In the genomic region with DNA sequence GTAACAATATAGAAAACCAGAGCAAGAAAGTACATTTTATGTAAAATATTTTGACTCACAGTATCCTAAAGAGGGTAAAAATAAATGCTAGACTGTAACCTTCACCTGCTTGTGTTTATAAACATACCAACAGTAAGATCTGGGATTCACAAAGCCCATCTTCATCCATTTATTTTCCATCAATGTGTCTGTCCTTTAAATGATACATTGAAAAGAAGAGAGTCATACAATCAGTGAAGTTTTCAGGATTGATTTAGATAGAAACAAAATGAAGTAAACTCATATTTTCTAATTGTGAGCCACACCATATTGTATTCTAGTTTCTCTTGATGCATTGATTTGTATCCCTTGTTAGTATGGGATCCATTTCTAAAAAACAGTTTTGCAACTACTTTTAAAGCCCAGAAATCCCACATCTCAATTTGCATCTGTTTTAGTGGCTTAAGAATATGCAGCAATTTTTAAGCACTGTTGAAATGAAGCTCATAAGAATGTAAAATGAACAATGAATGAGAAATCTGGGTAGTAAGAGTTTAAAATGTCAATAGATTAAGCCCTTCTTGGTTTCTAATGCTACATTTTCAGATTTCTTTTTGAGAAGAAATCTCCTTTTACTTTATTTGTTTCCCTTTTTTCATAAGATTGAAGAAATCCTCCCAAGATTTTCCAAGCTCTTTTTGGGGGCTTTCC, we compare ENCODE assay signal across 24 cellular contexts.
"Had no signal": no experiment of that assay in that cellular context is flagged by ENCODE, and none has a peak within 500 bp of the region (broad histone marks: within the 10 kb centered on the region; RNA-seq: fewer than 3 reads in every experiment).

No MANE protein-coding gene starts in this region.

- H3K9me3 ChIP-seq: left ventricle myocardium inferior, mucosa of descending colon, ovary, right atrium auricular region, right lobe of liver, tibial nerve, uterus had no signal

- H3K36me3 ChIP-seq: left ventricle myocardium inferior, ovary, right atrium auricular region, right lobe of liver, tibial nerve, uterus had no signal

- H3K4me1 ChIP-seq: left ventricle myocardium inferior, right atrium auricular region, right lobe of liver, tibial nerve, uterus had no signal

- H3K4me1 Mint-ChIP-seq: naive thymus-derived CD4-positive, alpha-beta T cell; stimulated activated memory B cell treated with anti-CD40 and anti-IgM and Interleukin-4, amounts not matched to agents 10 μg/mL and 1 μg/mL and 100 μg/mL, for 72 hours; stimulated activated naive CD8-positive, alpha-beta T cell treated with anti-CD3 and anti-CD28 coated beads, Interleukin-15, amount 100 ng/mL, for 72 hours had no signal

- DNase-seq: islet precursor cell; left ventricle myocardium inferior; midbrain; mucosa of descending colon; naive thymus-derived CD4-positive, alpha-beta T cell; ovary; right lobe of liver; stimulated activated CD4-positive, alpha-beta T cell treated with anti-CD3 and anti-CD28 coated beads, Interleukin-1b, Interleukin-23, amount 100 ng/mL, for 48 hours; stimulated activated CD4-positive, alpha-beta T cell treated with anti-CD3 and anti-CD28 coated beads, Interleukin-2, amount 100 ng/mL, for 48 hours; stimulated activated CD4-positive, alpha-beta T cell treated with anti-CD3 and anti-CD28 coated beads, Interleukin-4, amount 100 ng/mL, for 4 hours; stimulated activated CD8-positive, alpha-beta memory T cell treated with anti-CD3 and anti-CD28 coated beads, Interleukin-4, amount 100 ng/mL, for 48 hours; stimulated activated naive CD4-positive, alpha-beta T cell treated with Interleukin-2 at 50 U/mL for 16 hours; stimulated activated naive CD8-positive, alpha-beta T cell treated with anti-CD3 and anti-CD28 coated beads, Interleukin-15, amount 100 ng/mL, for 72 hours; substantia nigra; uterus had no signal

- H3K36me3 Mint-ChIP-seq: naive thymus-derived CD4-positive, alpha-beta T cell; stimulated activated memory B cell treated with anti-CD40 and anti-IgM and Interleukin-4, amounts not matched to agents 10 μg/mL and 1 μg/mL and 100 μg/mL, for 72 hours; type B pancreatic cell had no signal

- H3K4me3 ChIP-seq: hepatocyte, left ventricle myocardium inferior, lung, mucosa of descending colon, ovary, right atrium auricular region, right lobe of liver, smooth muscle cell, tibial nerve, uterus had no signal

- H3K27ac Mint-ChIP-seq: naive thymus-derived CD4-positive, alpha-beta T cell; natural killer cell treated with Interleukin-12 subunit alpha and Interleukin-12 subunit beta and Interleukin-15 and Interleukin-18, amount 100 ng/mL, for 72 hours; progenitor cell of endocrine pancreas; stimulated activated memory B cell treated with anti-CD40 and anti-IgM and Interleukin-4, amounts not matched to agents 10 μg/mL and 1 μg/mL and 100 μg/mL, for 72 hours; stimulated activated naive CD8-positive, alpha-beta T cell treated with anti-CD3 and anti-CD28 coated beads, Interleukin-15, amount 100 ng/mL, for 72 hours; type B pancreatic cell had no signal

- H3K4me3 Mint-ChIP-seq: naive thymus-derived CD4-positive, alpha-beta T cell; natural killer cell treated with Interleukin-12 subunit alpha and Interleukin-12 subunit beta and Interleukin-15 and Interleukin-18, amount 100 ng/mL, for 72 hours; stimulated activated memory B cell treated with anti-CD40 and anti-IgM and Interleukin-4, amounts not matched to agents 10 μg/mL and 1 μg/mL and 100 μg/mL, for 72 hours; stimulated activated naive CD8-positive, alpha-beta T cell treated with anti-CD3 and anti-CD28 coated beads, Interleukin-15, amount 100 ng/mL, for 72 hours; type B pancreatic cell had no signal

- H3K79me2 ChIP-seq: hepatocyte had no signal

- H3K27me3 Mint-ChIP-seq: naive thymus-derived CD4-positive, alpha-beta T cell; natural killer cell treated with Interleukin-12 subunit alpha and Interleukin-12 subunit beta and Interleukin-15 and Interleukin-18, amount 100 ng/mL, for 72 hours; stimulated activated memory B cell treated with anti-CD40 and anti-IgM and Interleukin-4, amounts not matched to agents 10 μg/mL and 1 μg/mL and 100 μg/mL, for 72 hours; stimulated activated naive CD8-positive, alpha-beta T cell treated with anti-CD3 and anti-CD28 coated beads, Interleukin-15, amount 100 ng/mL, for 72 hours had no signal

- H3K4me2 ChIP-seq: hepatocyte, smooth muscle cell had no signal

- H3K9me3 Mint-ChIP-seq: type B pancreatic cell had no signal

- H2AFZ ChIP-seq: hepatocyte had no signal

- H3K27ac ChIP-seq: hepatocyte, left ventricle myocardium inferior, ovary, right atrium auricular region, right lobe of liver, tibial nerve, uterus had no signal

- H3K27me3 ChIP-seq: hepatocyte, ovary, right atrium auricular region, right lobe of liver, tibial nerve, uterus had no signal
